19 cellular contexts compared by ENCODE assay signal in genomic region chr9:21970800-21971620, GRCh38. TPM values are rescaled to one million over a fixed set of nuclear protein-coding genes. Genes with fewer than 3 reads are reported as not detected.
A peak's percentile ranks its signal among the peaks of the same experiment; 100 is the strongest.
DNase-seq lines count a peak whose midpoint lies in the region; ATAC-seq and TF ChIP-seq lines count a peak whose summit lies in the region.
"Had no signal": no experiment of that assay in that cellular context is flagged by ENCODE, and none has a peak within 500 bp of the region (broad histone marks: within the 10 kb centered on the region; RNA-seq: fewer than 3 reads in every experiment).

No MANE protein-coding gene starts in this region.

- H3K4me3 ChIP-seq in hepatocyte (no peak overlapping the region), skeletal muscle satellite cell (ENCODE audit: low read length) (no peak overlapping the region)
- H3K4me3 ChIP-seq: A549, left lung had no signal

- no peaks in the 10 kb centered on the region for H3K36me3 ChIP-seq in hepatocyte (replicated peaks; ENCODE audit: insufficient read depth, low read depth)
- H3K36me3 ChIP-seq in skeletal muscle satellite cell (ENCODE audit: insufficient read depth, low read length), result peaks cover 10% of the 10 kb centered on the region
- H3K36me3 ChIP-seq: left lung, neutrophil had no signal

- CTCF ChIA-PET in activated CD4-positive, alpha-beta T cell treated with anti-CD3 and anti-CD28 coated beads, Interleukin-2, amount 10 ng/mL, durations not matched to agents 7 days and 5 days (lab: Charles Lee), result interaction anchor here (0.9 to 4.2 kb wide), 3 partner anchors 12 to 37 kb away, joined by 3 to 19 read pairs (median 5); partner anchors contain the start of gene CDKN2B
- CTCF ChIA-PET in activated CD4-positive, alpha-beta memory T cell treated with anti-CD3 and anti-CD28 coated beads, Interleukin-2, amount 10 ng/mL, durations not matched to agents 7 days and 5 days (lab: Charles Lee), result interaction anchor here (0.8 to 4.0 kb wide), 7 partner anchors 12 to 273 kb away, joined by 3 to 28 read pairs (median 3); partner anchors contain the start of gene CDKN2B

- H3K4me3 Mint-ChIP-seq in activated CD4-positive, alpha-beta T cell treated with anti-CD3 and anti-CD28 coated beads, Interleukin-2, amount 10 ng/mL, durations not matched to agents 7 days and 5 days, result peak overlapping the region; percentile 16
- no peak overlapping the region for H3K4me3 Mint-ChIP-seq in activated CD4-positive, alpha-beta memory T cell treated with anti-CD3 and anti-CD28 coated beads, Interleukin-2, amount 10 ng/mL, durations not matched to agents 7 days and 5 days
- H3K4me3 Mint-ChIP-seq: activated naive CD4-positive, alpha-beta T cell treated with anti-CD3 and anti-CD28 coated beads, Interleukin-2, amount 50 U/mL, for 24 hours had no signal

- 7% methylated on average over 33 of the region's 45 CpGs for WGBS in hepatocyte (ENCODE audit: low lambda C conversion rate, missing lambda C conversion rate)

- H3K79me2 ChIP-seq in hepatocyte, result no peaks in the 10 kb centered on the region

- no peak for ATAC-seq in HG03378 (IDR thresholded peaks at IDR 0.05; ENCODE audit: unreplicated experiment)
- ATAC-seq: A549, left lung had no signal

- peaks cover 7% of the 10 kb centered on the region for H3K9me3 Mint-ChIP-seq in activated CD4-positive, alpha-beta T cell treated with anti-CD3 and anti-CD28 coated beads, Interleukin-2, amount 10 ng/mL, durations not matched to agents 7 days and 5 days
- peaks cover 9% of the 10 kb centered on the region for H3K9me3 Mint-ChIP-seq in activated CD4-positive, alpha-beta memory T cell treated with anti-CD3 and anti-CD28 coated beads, Interleukin-2, amount 10 ng/mL, durations not matched to agents 7 days and 5 days

- H3K9me2 ChIP-seq in hepatocyte (replicated peaks; ENCODE audit: insufficient read depth), result peaks cover 3% of the 10 kb centered on the region

- H3K27me3 Mint-ChIP-seq in activated CD4-positive, alpha-beta T cell treated with anti-CD3 and anti-CD28 coated beads, Interleukin-2, amount 10 ng/mL, durations not matched to agents 7 days and 5 days, result peaks cover 93% of the 10 kb centered on the region
- peaks cover 94% of the 10 kb centered on the region for H3K27me3 Mint-ChIP-seq in activated CD4-positive, alpha-beta memory T cell treated with anti-CD3 and anti-CD28 coated beads, Interleukin-2, amount 10 ng/mL, durations not matched to agents 7 days and 5 days

- TF ChIP-seq CTCF in hepatocyte (IDR thresholded peaks at IDR 0.05; ENCODE audit: poor library complexity), result no peak

- H3K4me2 ChIP-seq in hepatocyte, result peak overlapping the region; percentile 51
- peak overlapping the region; percentile 34 for H3K4me2 ChIP-seq in skeletal muscle satellite cell (ENCODE audit: low read length)
- H3K4me2 ChIP-seq: A549 had no signal

- no peak for DNase-seq in activated CD4-positive, alpha-beta T cell treated with anti-CD3 and anti-CD28 coated beads, Interleukin-2, amount 10 ng/mL, durations not matched to agents 7 days and 5 days
- DNase-seq in activated CD4-positive, alpha-beta T cell treated with anti-CD3 and anti-CD28 coated beads for 4 hours, result no peak
- no peak for DNase-seq in activated CD4-positive, alpha-beta memory T cell treated with anti-CD3 and anti-CD28 coated beads, Interleukin-2, amount 10 ng/mL, durations not matched to agents 7 days and 5 days
- DNase-seq in hepatocyte (ENCODE audit: low spot score) (peak; percentile 3), NCI-H2081 (lab: John Stamatoyannopoulos, UW) (no peak), mesenteric fat pad (ENCODE audit: low spot score) (no peak)
- DNase-seq: activated CD4-positive, alpha-beta T cell treated with anti-CD3 and anti-CD28 coated beads, Interleukin-2, amount 50 U/mL, for 48 hours; Caco-2; cerebellar nuclear complex; GOT3; head of caudate nucleus; NCI-H2029 treated with DMSO at 0.1 percent for 48 hours; RPMI8226 had no signal

- no peaks in the 10 kb centered on the region for H4K20me1 ChIP-seq in hepatocyte (ENCODE audit: insufficient read depth, poor library complexity, severe bottlenecking)

- H3K4me1 ChIP-seq in hepatocyte (ENCODE audit: insufficient read depth) (peaks cover 10% of the 10 kb centered on the region), skeletal muscle satellite cell (ENCODE audit: control insufficient read depth, insufficient read depth, low read length) (peaks cover 31% of the 10 kb centered on the region)
- H3K4me1 ChIP-seq: A549, Caco-2 had no signal

- H3K9ac ChIP-seq in skeletal muscle satellite cell (ENCODE audit: low read depth, low read length), result no peak overlapping the region

- H3K36me3 Mint-ChIP-seq in activated CD4-positive, alpha-beta T cell treated with anti-CD3 and anti-CD28 coated beads, Interleukin-2, amount 10 ng/mL, durations not matched to agents 7 days and 5 days (ENCODE audit: low read depth), result peaks cover 20% of the 10 kb centered on the region
- peaks cover 26% of the 10 kb centered on the region for H3K36me3 Mint-ChIP-seq in activated CD4-positive, alpha-beta memory T cell treated with anti-CD3 and anti-CD28 coated beads, Interleukin-2, amount 10 ng/mL, durations not matched to agents 7 days and 5 days (ENCODE audit: low read depth)

- peaks cover 100% of the 10 kb centered on the region for H3K27me3 ChIP-seq in hepatocyte
- peaks cover 50% of the 10 kb centered on the region for H3K27me3 ChIP-seq in skeletal muscle satellite cell (ENCODE audit: control insufficient read depth, insufficient read depth, low read length)

- no peak overlapping the region for H3K27ac ChIP-seq in hepatocyte
- H3K27ac ChIP-seq: A549, left lung, neutrophil had no signal

- POLR2A ChIA-PET in activated CD4-positive, alpha-beta T cell treated with anti-CD3 and anti-CD28 coated beads, Interleukin-2, amount 10 ng/mL, durations not matched to agents 7 days and 5 days (lab: Charles Lee), result no interaction called here
- POLR2A ChIA-PET in activated CD4-positive, alpha-beta memory T cell treated with anti-CD3 and anti-CD28 coated beads, Interleukin-2, amount 10 ng/mL, durations not matched to agents 7 days and 5 days (lab: Charles Lee), result interaction anchor here (0.7 to 2.0 kb wide), 3 partner anchors 24 to 159 kb away, joined by 3 to 5 read pairs (median 3); partner anchors contain the start of genes CDKN2A and CDKN2B-AS1

- no peak overlapping the region for H3K27ac Mint-ChIP-seq in activated CD4-positive, alpha-beta T cell treated with anti-CD3 and anti-CD28 coated beads, Interleukin-2, amount 10 ng/mL, durations not matched to agents 7 days and 5 days
- H3K27ac Mint-ChIP-seq in activated CD4-positive, alpha-beta memory T cell treated with anti-CD3 and anti-CD28 coated beads, Interleukin-2, amount 10 ng/mL, durations not matched to agents 7 days and 5 days, result peak overlapping the region; percentile 8

- H3K4me1 Mint-ChIP-seq in activated CD4-positive, alpha-beta T cell treated with anti-CD3 and anti-CD28 coated beads, Interleukin-2, amount 10 ng/mL, durations not matched to agents 7 days and 5 days, result peaks cover 34% of the 10 kb centered on the region
- peaks cover 42% of the 10 kb centered on the region for H3K4me1 Mint-ChIP-seq in activated CD4-positive, alpha-beta memory T cell treated with anti-CD3 and anti-CD28 coated beads, Interleukin-2, amount 10 ng/mL, durations not matched to agents 7 days and 5 days

- H2AFZ ChIP-seq in hepatocyte, result no peak overlapping the region

- no peaks in the 10 kb centered on the region for H3K9me3 ChIP-seq in hepatocyte (ENCODE audit: low read depth)
- peaks cover 9% of the 10 kb centered on the region for H3K9me3 ChIP-seq in skeletal muscle satellite cell (replicated peaks; ENCODE audit: low read length)
- H3K9me3 ChIP-seq: A549, Caco-2, left lung, neutrophil had no signal

RNA-seq across cellular contexts. Expression of gene CDKN2A, which starts 23.2 kb away (rescaled TPM):
- 10 to 100 TPM; 15.9 to 16.6 TPM for total RNA-seq in activated CD4-positive, alpha-beta T cell treated with anti-CD3 and anti-CD28 coated beads, Interleukin-2, amount 10 ng/mL, durations not matched to agents 7 days and 5 days
- 10 to 100 TPM; 19.4 to 23.2 TPM for total RNA-seq in activated CD4-positive, alpha-beta memory T cell treated with anti-CD3 and anti-CD28 coated beads, Interleukin-2, amount 10 ng/mL, durations not matched to agents 7 days and 5 days
- 0.76 and 0.90 TPM in 2 replicates for total RNA-seq in hepatocyte
- 2.9 and 4.8 TPM in 2 replicates for polyA plus RNA-seq in hepatocyte
- 51.5 and 56.1 TPM in 2 replicates for total RNA-seq in skeletal muscle satellite cell (2012; rRNA removed)
- total RNA-seq in mesenteric fat pad, result 4.2 TPM
- polyA plus RNA-seq: A549 had no signal

RNA-seq across cellular contexts. Expression of gene CDKN2B-AS1, which starts 23.6 kb away (rescaled TPM):
- total RNA-seq in activated CD4-positive, alpha-beta T cell treated with anti-CD3 and anti-CD28 coated beads, Interleukin-2, amount 10 ng/mL, durations not matched to agents 7 days and 5 days, result 1 to 10 TPM; 4.4 to 5.6 TPM
- 1 to 10 TPM; 2.6 TPM for total RNA-seq in activated CD4-positive, alpha-beta memory T cell treated with anti-CD3 and anti-CD28 coated beads, Interleukin-2, amount 10 ng/mL, durations not matched to agents 7 days and 5 days
- 0.27 and 1.1 TPM in 2 replicates for total RNA-seq in hepatocyte
- 0.26 and 0.68 TPM in 2 replicates for polyA plus RNA-seq in hepatocyte
- 3.3 and 3.5 TPM in 2 replicates for total RNA-seq in skeletal muscle satellite cell (2012; rRNA removed)
- total RNA-seq in mesenteric fat pad, result 0.64 TPM
- polyA plus RNA-seq: A549 had no signal

RNA-seq across cellular contexts. Expression of gene CDKN2B, which starts 38.1 kb away (rescaled TPM):
- under 1 TPM; 0.65 to 0.87 TPM for total RNA-seq in activated CD4-positive, alpha-beta T cell treated with anti-CD3 and anti-CD28 coated beads, Interleukin-2, amount 10 ng/mL, durations not matched to agents 7 days and 5 days
- total RNA-seq in activated CD4-positive, alpha-beta memory T cell treated with anti-CD3 and anti-CD28 coated beads, Interleukin-2, amount 10 ng/mL, durations not matched to agents 7 days and 5 days, result 1 to 10 TPM; 2.5 to 3.4 TPM
- total RNA-seq in hepatocyte (8.5 and 18.6 TPM in 2 replicates), mesenteric fat pad (68.7 TPM)
- 6.0 and 15.1 TPM in 2 replicates for polyA plus RNA-seq in hepatocyte
- 6.6 and 15.7 TPM in 2 replicates for total RNA-seq in skeletal muscle satellite cell (2012; rRNA removed)
- polyA plus RNA-seq: A549 had no signal
